In the genomic region with DNA sequence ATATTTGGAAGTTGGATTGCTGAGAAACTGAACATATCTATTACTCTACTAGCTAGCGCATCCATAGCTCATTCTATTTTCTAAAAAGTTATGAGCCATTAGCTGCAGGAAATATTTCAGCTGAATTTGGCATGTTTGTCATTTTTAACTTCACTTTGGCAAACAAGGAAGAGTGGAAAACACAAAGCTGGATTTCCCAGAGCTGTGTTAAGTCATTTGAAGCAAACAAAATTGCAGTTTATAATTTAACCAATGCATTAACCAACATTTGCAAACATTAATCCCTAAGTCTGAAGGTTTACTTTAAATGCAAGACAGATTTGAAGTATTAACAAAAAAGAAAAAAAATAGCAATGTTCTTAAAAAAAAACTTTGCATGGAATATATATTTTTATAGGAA, we compare ENCODE assay signal across 26 cellular contexts. TPM values are rescaled to one million over a fixed set of nuclear protein-coding genes. Genes with fewer than 3 reads are reported as not detected.
DNase-seq lines count a peak whose midpoint lies in the region; ATAC-seq, FAIRE-seq and TF ChIP-seq lines count a peak whose summit lies in the region.
"Had no signal": no experiment of that assay in that cellular context is flagged by ENCODE, and none has a peak within 500 bp of the region (broad histone marks: within the 10 kb centered on the region; RNA-seq: fewer than 3 reads in every experiment).

No MANE protein-coding gene starts in this region.

- no peak overlapping the region for H3K27ac Mint-ChIP-seq in activated T-helper 17 cell treated with anti-CD3 and anti-CD28 coated beads, Interleukin-2, amount 50 U/mL, for 72 hours
- H3K27ac Mint-ChIP-seq: CD14-positive monocyte; CD4-positive, alpha-beta T cell; CD8-positive, alpha-beta memory T cell; HFFc6 had no signal

- POLR2A ChIA-PET in A549 (lab: Yijun Ruan, JAX), result no interaction called here

- H3K4me3 ChIP-seq in A549, result no peak overlapping the region
- H3K4me3 ChIP-seq in kidney (ENCODE audit: low read length in 2 of 2), result peak overlapping the region; percentile 75 to 77
- H3K4me3 ChIP-seq in right lobe of liver, result peak overlapping the region; percentile 37 to 60 (median 56)
- H3K4me3 ChIP-seq: BLaER1 treated with 17β-estradiol and CSF1 and Interleukin-3, amounts not matched to agents 10 nM and 100 nM; GM12878; HAP-1 had no signal

- no peaks in the 10 kb centered on the region for H3K4me1 Mint-ChIP-seq in activated T-helper 17 cell treated with anti-CD3 and anti-CD28 coated beads, Interleukin-2, amount 50 U/mL, for 72 hours
- H3K4me1 Mint-ChIP-seq: CD14-positive monocyte; CD8-positive, alpha-beta memory T cell had no signal

- no peaks in the 10 kb centered on the region for H3K9me3 Mint-ChIP-seq in activated T-helper 17 cell treated with anti-CD3 and anti-CD28 coated beads, Interleukin-2, amount 50 U/mL, for 72 hours
- H3K9me3 Mint-ChIP-seq: CD4-positive, alpha-beta T cell; CD8-positive, alpha-beta memory T cell; HFFc6 had no signal

- no peaks in the 10 kb centered on the region for H3K27me3 Mint-ChIP-seq in activated T-helper 17 cell treated with anti-CD3 and anti-CD28 coated beads, Interleukin-2, amount 50 U/mL, for 72 hours
- H3K27me3 Mint-ChIP-seq: CD4-positive, alpha-beta T cell had no signal

- no peaks in the 10 kb centered on the region for H3K36me3 Mint-ChIP-seq in activated T-helper 17 cell treated with anti-CD3 and anti-CD28 coated beads, Interleukin-2, amount 50 U/mL, for 72 hours (ENCODE audit: low read depth)
- H3K36me3 Mint-ChIP-seq: CD14-positive monocyte; CD8-positive, alpha-beta memory T cell had no signal

- H3K27ac ChIP-seq in A549 (no peak overlapping the region), kidney (ENCODE audit: low read depth in 2 of 2, low read length in 2 of 2) (peak overlapping the region in 1 of 2 donors; percentile 7), right lobe of liver (peak overlapping the region; percentile 48 to 94 (median 82))
- H3K27ac ChIP-seq: 22Rv1; BLaER1 treated with 17β-estradiol and CSF1 and Interleukin-3, amounts not matched to agents 10 nM and 100 nM had no signal

- H3K4me1 ChIP-seq in A549 (no peaks in the 10 kb centered on the region), kidney (ENCODE audit: control insufficient read depth in 1 of 2, insufficient read depth in 1 of 2, low read depth in 1 of 2, low read length in 2 of 2) (peaks cover 0 to 9% of the 10 kb centered on the region in 2 donors), right lobe of liver (peaks cover 0 to 40% (median 18%) of the 10 kb centered on the region in 4 donors)
- H3K4me1 ChIP-seq: BE2C, HAP-1 had no signal

- TF ChIP-seq RAD21 in A549 (conservative IDR thresholded peaks at IDR 0.05 in 1 of 2, IDR thresholded peaks at IDR 0.05 in 1 of 2), result no peak

- H3K36me3 ChIP-seq in kidney (ENCODE audit: control insufficient read depth in 1 of 2, insufficient read depth in 2 of 2, low read length in 2 of 2), result no peaks in the 10 kb centered on the region
- H3K36me3 ChIP-seq in right lobe of liver, result peaks cover 0 to under 1% (median 0%) of the 10 kb centered on the region in 4 donors
- H3K36me3 ChIP-seq: BE2C; BLaER1 treated with 17β-estradiol and CSF1 and Interleukin-3, amounts not matched to agents 10 nM and 100 nM; HAP-1 had no signal

- 0 out of 3 replicates have a peak overlapping the region, but pooled peaks have one; percentile 9 for H3K4me2 ChIP-seq in A549
- H3K4me2 ChIP-seq: BLaER1 treated with 17β-estradiol and CSF1 and Interleukin-3, amounts not matched to agents 10 nM and 100 nM had no signal

- TF ChIP-seq CTCF in A549 (IDR thresholded peaks at IDR 0.05) (no peak), kidney (IDR thresholded peaks at IDR 0.05; ENCODE audit: borderline replicate concordance, extremely low read depth, insufficient read depth) (no peak), right lobe of liver (IDR thresholded peaks at IDR 0.05) (no peak)

- WGBS in A549 (ENCODE audit: missing lambda C conversion rate), result 95% methylated on average over 1 of the region's 1 CpG
- 18% methylated on average over 1 of the region's 1 CpG for WGBS in right lobe of liver (ENCODE audit: insufficient coverage, low coverage, low lambda C conversion rate, missing lambda C conversion rate)

- FAIRE-seq in A549 (lab: Jason Lieb, UNC) (no peak), kidney (lab: Jason Lieb, UNC) (peak; percentile 86), GM12892 (lab: Jason Lieb, UNC) (no peak)
- FAIRE-seq: D721Med, GM12878, GM18507, H54 had no signal

- H3K4me3 Mint-ChIP-seq in activated T-helper 17 cell treated with anti-CD3 and anti-CD28 coated beads, Interleukin-2, amount 50 U/mL, for 72 hours, result no peak overlapping the region
- H3K4me3 Mint-ChIP-seq: CD14-positive monocyte; CD4-positive, alpha-beta T cell; CD8-positive, alpha-beta memory T cell; HFFc6 had no signal

- intact Hi-C loops in kidney (cut with DNase I) (no loop called here), right lobe of liver (cut with DNase I) (no loop called here)

- TF ChIP-seq POLR2A in A549 (IDR thresholded peaks at IDR 0.05; ENCODE audit: low read length) (no peak), right lobe of liver (IDR thresholded peaks at IDR 0.05) (peak; percentile 49), GM12892 (IDR thresholded peaks at IDR 0.05; ENCODE audit: low read depth, low read length) (no peak)

- no peak for DNase-seq in A549 (ENCODE audit: low read depth in 1 of 2, low spot score in 1 of 2)
- DNase-seq in kidney, result no peak
- no peak for DNase-seq in right lobe of liver
- DNase-seq in renal cortical epithelial cell (ENCODE audit: low read depth), result peak; percentile 75
- DNase-seq in GM12892 (ENCODE audit: insufficient read length), result no peak
- DNase-seq in NCI-H128 (lab: John Stamatoyannopoulos, UW; ENCODE audit: unreplicated experiment), result no peak
- DNase-seq: ACHN; AML-193; BE2C; CD4-positive, alpha-beta T cell; CD8-positive, alpha-beta memory T cell; DMS 273 treated with DMSO at 0.1 percent for 48 hours; DMS79; EL; GDM1; GOT3; HFFc6 had no signal

- peak overlapping the region in 1 of 2 donors; percentile 51 for H3K9ac ChIP-seq in kidney (ENCODE audit: low read length in 2 of 2)
- H3K9ac ChIP-seq: BLaER1 treated with 17β-estradiol and CSF1 and Interleukin-3, amounts not matched to agents 10 nM and 100 nM had no signal

- CTCF ChIA-PET in A549 (lab: Yijun Ruan, JAX), result interaction anchor here (0.7 kb wide), 1 partner anchor 8 kb away, joined by 3 read pairs; no protein-coding TSS in a partner anchor

- TF ChIP-seq EP300 in A549 (IDR thresholded peaks at IDR 0.05), result no peak

- H3K9me3 ChIP-seq in A549, result peaks cover 5% of the 10 kb centered on the region; the same call in 1 of the 3 replicates
- H3K9me3 ChIP-seq in kidney (ENCODE audit: control insufficient read depth in 1 of 2, low read length in 2 of 2), result peaks cover 0 to 4% of the 10 kb centered on the region in 2 donors
- H3K9me3 ChIP-seq in right lobe of liver, result no peaks in the 10 kb centered on the region
- H3K9me3 ChIP-seq: BE2C, HAP-1 had no signal

- H3K27me3 ChIP-seq in right lobe of liver, result no peaks in the 10 kb centered on the region
- H3K27me3 ChIP-seq: BE2C; BLaER1 treated with 17β-estradiol and CSF1 and Interleukin-3, amounts not matched to agents 10 nM and 100 nM had no signal

- no peak for ATAC-seq in A549
- ATAC-seq in right lobe of liver, result peak in 3 of 4 donors; percentile 40 to 52 (median 42)
- no peak for ATAC-seq in activated T-helper 17 cell treated with anti-CD3 and anti-CD28 coated beads, Interleukin-2, amount 50 U/mL, for 72 hours (replicated peaks)
- ATAC-seq: GM12878 had no signal

TF ChIP-seq in A549, 52 proteins besides CTCF, POLR2A, EP300 and RAD21 (continues in another document):
- TF ChIP-seq CHD4 (IDR thresholded peaks at IDR 0.05; ENCODE audit: borderline replicate concordance) (no peak), FOXS1 (CRISPR knock-in tag; IDR thresholded peaks at IDR 0.05) (no peak)
- TF ChIP-seq, protein P1, sequence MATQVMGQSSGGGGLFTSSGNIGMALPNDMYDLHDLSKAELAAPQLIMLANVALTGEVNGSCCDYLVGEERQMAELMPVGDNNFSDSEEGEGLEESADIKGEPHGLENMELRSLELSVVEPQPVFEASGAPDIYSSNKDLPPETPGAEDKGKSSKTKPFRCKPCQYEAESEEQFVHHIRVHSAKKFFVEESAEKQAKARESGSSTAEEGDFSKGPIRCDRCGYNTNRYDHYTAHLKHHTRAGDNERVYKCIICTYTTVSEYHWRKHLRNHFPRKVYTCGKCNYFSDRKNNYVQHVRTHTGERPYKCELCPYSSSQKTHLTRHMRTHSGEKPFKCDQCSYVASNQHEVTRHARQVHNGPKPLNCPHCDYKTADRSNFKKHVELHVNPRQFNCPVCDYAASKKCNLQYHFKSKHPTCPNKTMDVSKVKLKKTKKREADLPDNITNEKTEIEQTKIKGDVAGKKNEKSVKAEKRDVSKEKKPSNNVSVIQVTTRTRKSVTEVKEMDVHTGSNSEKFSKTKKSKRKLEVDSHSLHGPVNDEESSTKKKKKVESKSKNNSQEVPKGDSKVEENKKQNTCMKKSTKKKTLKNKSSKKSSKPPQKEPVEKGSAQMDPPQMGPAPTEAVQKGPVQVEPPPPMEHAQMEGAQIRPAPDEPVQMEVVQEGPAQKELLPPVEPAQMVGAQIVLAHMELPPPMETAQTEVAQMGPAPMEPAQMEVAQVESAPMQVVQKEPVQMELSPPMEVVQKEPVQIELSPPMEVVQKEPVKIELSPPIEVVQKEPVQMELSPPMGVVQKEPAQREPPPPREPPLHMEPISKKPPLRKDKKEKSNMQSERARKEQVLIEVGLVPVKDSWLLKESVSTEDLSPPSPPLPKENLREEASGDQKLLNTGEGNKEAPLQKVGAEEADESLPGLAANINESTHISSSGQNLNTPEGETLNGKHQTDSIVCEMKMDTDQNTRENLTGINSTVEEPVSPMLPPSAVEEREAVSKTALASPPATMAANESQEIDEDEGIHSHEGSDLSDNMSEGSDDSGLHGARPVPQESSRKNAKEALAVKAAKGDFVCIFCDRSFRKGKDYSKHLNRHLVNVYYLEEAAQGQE (IDR thresholded peaks at IDR 0.05), result no peak

RNA-seq across cellular contexts. Expression of a gene that starts 1.2 kb away (rescaled TPM):
- polyA plus RNA-seq in A549 (2011; rRNA removed) (0.17 and 0.85 TPM in 2 replicates), A549 (2017; fragmentation: RNase III; extraction: RNeasy Plus Mini Kit Qiagen cat#74134 plus additional on column Dnase treatment) (0.18 to 0.38 TPM (median 0.29 TPM) in 3 replicates), kidney (ENCODE audit: insufficient read depth, low read depth, low replicate concordance) (56.7 TPM)
- polyA plus RNA-seq in A549 (2012; cell fraction: cytosol; rRNA removed), result 0.04 and 0.09 TPM in 2 replicates
- polyA plus RNA-seq in A549 (2012; cell fraction: nucleus; rRNA removed), result 0.36 and 0.64 TPM in 2 replicates
- polyA minus RNA-seq in A549 (2011; rRNA and poly(A)+ RNA removed), result 0.54 and 1.5 TPM in 2 replicates
- total RNA-seq in kidney (11.2 TPM), right lobe of liver (100 to 1,000 TPM in 4 of 6 experiments, 10 to 100 TPM in 2; 91.4 to 175 (median 166) TPM), renal cortical epithelial cell (2.8 and 3.6 TPM in 2 replicates)
- 1.2 TPM for polyA plus RNA-seq in GM12892 (2012; ENCODE audit: missing spikeins)
- total RNA-seq in activated T-helper 17 cell treated with anti-CD3 and anti-CD28 coated beads, Interleukin-2, amount 50 U/mL, for 72 hours, result 1 to 10 TPM; 1.2 to 4.4 TPM
- total RNA-seq: HFFc6 had no signal
- polyA plus RNA-seq: CD14-positive monocyte had no signal

Comparison
In these comparisons a context has a peak if more than half of its experiments do, and no peak if none do; other contexts are left out.
1. ATAC-seq: peak in right lobe of liver (3 of 4); none in A549 (0 of 2) and activated T-helper 17 cell treated with anti-CD3 and anti-CD28 coated beads, Interleukin-2, amount 50 U/mL, for 72 hours (single experiment).
2. H3K27ac ChIP-seq: peak in right lobe of liver (3 of 3); none in A549 (0 of 2).